22 cellular contexts compared by ENCODE assay signal in the genomic region with DNA sequence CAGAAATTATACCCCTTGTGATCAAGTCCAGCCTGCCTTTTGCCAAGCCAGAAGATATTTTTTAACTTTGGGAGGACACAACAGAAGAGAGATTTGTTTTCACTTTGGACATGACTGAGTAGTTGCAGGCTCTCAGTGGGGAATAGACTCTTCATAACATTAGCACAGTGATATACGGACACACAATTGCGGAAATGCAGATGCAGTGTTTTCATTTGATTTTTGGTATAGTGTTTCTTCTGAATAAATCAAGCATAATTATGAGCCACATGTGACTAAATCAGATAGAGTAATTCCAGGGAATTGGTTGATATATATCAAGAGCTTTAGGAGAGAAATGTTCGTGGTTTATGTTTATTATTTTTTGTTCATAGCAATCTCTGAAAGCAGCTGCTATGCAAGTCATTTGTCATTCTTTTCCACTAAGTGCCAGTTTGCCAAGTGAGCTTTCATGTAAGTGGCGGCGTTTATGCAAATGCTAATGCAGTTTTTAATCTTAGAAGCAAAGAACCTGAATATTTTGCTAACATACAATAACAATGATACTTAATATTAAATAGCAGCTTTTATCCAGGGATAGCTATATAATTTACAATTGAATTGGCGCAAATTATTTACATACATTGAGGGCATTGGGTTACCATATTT.
DNase-seq lines count a peak whose midpoint lies in the region; ATAC-seq, FAIRE-seq and TF ChIP-seq lines count a peak whose summit lies in the region.
"Had no signal": no experiment of that assay in that cellular context is flagged by ENCODE, and none has a peak within 500 bp of the region (broad histone marks: within the 10 kb centered on the region; RNA-seq: fewer than 3 reads in every experiment).

No MANE protein-coding gene starts in this region.

- no peak overlapping the region for H3K4me3 Mint-ChIP-seq in astrocyte (ENCODE audit: unreplicated experiment)
- no peak overlapping the region for H3K4me3 Mint-ChIP-seq in nephron progenitor cell
- no peak overlapping the region for H3K4me3 Mint-ChIP-seq in stimulated activated naive B cell treated with anti-CD40 and anti-IgM and Interleukin-4, amounts not matched to agents 10 μg/mL and 1 μg/mL and 100 μg/mL, for 72 hours
- H3K4me3 Mint-ChIP-seq: activated B cell treated with CpG ODN at 0.5 μM for 24 hours; effector memory CD8-positive, alpha-beta T cell had no signal

- H2AFZ ChIP-seq in astrocyte (ENCODE audit: low read depth, low read length): no peak overlapping the region

- intact Hi-C loops in A673 (cut with micrococcal nuclease; ENCODE audit: unreplicated experiment): no loop called here

- H3K4me1 ChIP-seq in A673 (ENCODE audit: insufficient read depth, low read length, poor library complexity, severe bottlenecking) (peaks cover 45% of the 10 kb centered on the region), astrocyte (ENCODE audit: insufficient read depth, low read length) (peaks cover 7% of the 10 kb centered on the region)

- H3K27me3 Mint-ChIP-seq in astrocyte (ENCODE audit: low read depth, unreplicated experiment): no peaks in the 10 kb centered on the region
- H3K27me3 Mint-ChIP-seq in nephron progenitor cell (ENCODE audit: low read depth, poor library complexity): no peaks in the 10 kb centered on the region
- no peaks in the 10 kb centered on the region for H3K27me3 Mint-ChIP-seq in stimulated activated naive B cell treated with anti-CD40 and anti-IgM and Interleukin-4, amounts not matched to agents 10 μg/mL and 1 μg/mL and 100 μg/mL, for 72 hours
- H3K27me3 Mint-ChIP-seq: activated B cell treated with CpG ODN at 0.5 μM for 24 hours; effector memory CD8-positive, alpha-beta T cell had no signal

- H3K4me3 ChIP-seq in A673 (ENCODE audit: low read depth, low read length, poor library complexity, severe bottlenecking) (peak overlapping the region; percentile 13), astrocyte (ENCODE audit: insufficient read depth, low read depth, low read length) (no peak overlapping the region)
- H3K4me3 ChIP-seq: ovary had no signal

- TF ChIP-seq CTCF in A673 (conservative IDR thresholded peaks at IDR 0.05; ENCODE audit: low read depth, low read length) (no peak), astrocyte (IDR thresholded peaks at IDR 0.05; ENCODE audit: insufficient read depth, low read depth, low read length) (no peak), nephron progenitor cell (IDR thresholded peaks at IDR 0.05) (no peak)

- no peaks in the 10 kb centered on the region for H3K36me3 Mint-ChIP-seq in astrocyte (ENCODE audit: low read depth, unreplicated experiment)
- H3K36me3 Mint-ChIP-seq in nephron progenitor cell (ENCODE audit: low read depth): peaks cover 6% of the 10 kb centered on the region
- peaks cover 6 to 8% of the 10 kb centered on the region in 2 donors for H3K36me3 Mint-ChIP-seq in stimulated activated naive B cell treated with anti-CD40 and anti-IgM and Interleukin-4, amounts not matched to agents 10 μg/mL and 1 μg/mL and 100 μg/mL, for 72 hours

- H3K4me1 Mint-ChIP-seq in astrocyte (ENCODE audit: low read depth, unreplicated experiment): peaks cover 55% of the 10 kb centered on the region
- H3K4me1 Mint-ChIP-seq in nephron progenitor cell: peaks cover 69% of the 10 kb centered on the region
- peaks cover 9 to 35% of the 10 kb centered on the region in 2 donors for H3K4me1 Mint-ChIP-seq in stimulated activated naive B cell treated with anti-CD40 and anti-IgM and Interleukin-4, amounts not matched to agents 10 μg/mL and 1 μg/mL and 100 μg/mL, for 72 hours

- no peak for ATAC-seq in stimulated activated naive B cell treated with anti-CD40 and anti-IgM and Interleukin-4, amounts not matched to agents 10 μg/mL and 1 μg/mL and 100 μg/mL, for 72 hours (replicated peaks)
- ATAC-seq in GM19351 (IDR thresholded peaks at IDR 0.05; ENCODE audit: unreplicated experiment): no peak
- ATAC-seq: effector memory CD8-positive, alpha-beta T cell; right cardiac atrium had no signal

- H4K20me1 ChIP-seq in astrocyte (ENCODE audit: insufficient read depth, low read length): no peaks in the 10 kb centered on the region

- H3K36me3 ChIP-seq in A673 (ENCODE audit: insufficient read depth, low read length, poor library complexity, severe bottlenecking): no peaks in the 10 kb centered on the region
- H3K36me3 ChIP-seq in astrocyte (ENCODE audit: insufficient read depth, low read length): no peaks in the 10 kb centered on the region
- H3K36me3 ChIP-seq: brain microvascular endothelial cell, ovary had no signal

- no peak for TF ChIP-seq POLR2A in H54 (IDR thresholded peaks at IDR 0.05; ENCODE audit: low read depth, low read length)

- no peaks in the 10 kb centered on the region for H3K9me3 ChIP-seq in A673 (ENCODE audit: low read depth, low read length, poor library complexity, severe bottlenecking)
- no peaks in the 10 kb centered on the region for H3K9me3 ChIP-seq in astrocyte (ENCODE audit: insufficient read depth, low read depth, low read length)
- H3K9me3 ChIP-seq: ovary had no signal

- POLR2A ChIA-PET in A673 (lab: Charles Lee; ENCODE audit: low non-redundant PET): interaction anchor here (0.5 kb wide), 1 partner anchor 135 kb away, joined by 3 read pairs; no protein-coding TSS in a partner anchor

- H3K27ac ChIP-seq in A673 (ENCODE audit: low read depth, low read length, poor library complexity, severe bottlenecking) (peak overlapping the region; percentile 80), astrocyte (ENCODE audit: low read depth, low read length) (no peak overlapping the region)
- H3K27ac ChIP-seq: brain microvascular endothelial cell, ovary had no signal

- no TSS peak for BruUV-seq in A673 (replicated peaks; lab: Mats Ljungman, UMichigan)

- no peak overlapping the region for H3K9ac ChIP-seq in astrocyte (ENCODE audit: low read length)

- DNase-seq in A673 (ENCODE audit: low spot score) (peak; percentile 70), H54 (ENCODE audit: insufficient read length, low spot score) (no peak), astrocyte (ENCODE audit: low read depth) (peak; percentile 4), nephron progenitor cell (no peak), anterior cingulate cortex (lab: John Stamatoyannopoulos, UW) (no peak), 8988T (no peak)
- DNase-seq in stimulated activated naive B cell treated with anti-CD40 and anti-IgM and Interleukin-4, amounts not matched to agents 10 μg/mL and 1 μg/mL and 100 μg/mL, for 72 hours: no peak
- DNase-seq: activated B cell treated with CpG ODN at 0.5 μM for 24 hours; activated CD4-positive, alpha-beta T cell treated with anti-CD3 and anti-CD28 coated beads, Interleukin-2, amount 50 U/mL, for 48 hours; activated effector memory CD4-positive, alpha-beta T cell treated with anti-CD3 and anti-CD28 coated beads, Interleukin-2, amount 50 U/mL, for 16 hours; brain microvascular endothelial cell; DMS153; effector memory CD8-positive, alpha-beta T cell; GF-D8; KBM-7; NCI-H187 treated with DMSO at 0.1 percent for 48 hours; NCI-H446 treated with DMSO at 0.1 percent for 48 hours; ovary; right cardiac atrium; T-helper 9 cell had no signal

- CTCF ChIA-PET in A673 (lab: Charles Lee): no interaction called here

- no peaks in the 10 kb centered on the region for H3K79me2 ChIP-seq in astrocyte (ENCODE audit: insufficient read depth, low read length)

- H3K9me3 Mint-ChIP-seq in astrocyte (ENCODE audit: unreplicated experiment) (no peaks in the 10 kb centered on the region), nephron progenitor cell (peaks cover 13% of the 10 kb centered on the region)
- H3K9me3 Mint-ChIP-seq in stimulated activated naive B cell treated with anti-CD40 and anti-IgM and Interleukin-4, amounts not matched to agents 10 μg/mL and 1 μg/mL and 100 μg/mL, for 72 hours: peaks cover 2 to 3% of the 10 kb centered on the region in 2 donors
- H3K9me3 Mint-ChIP-seq: activated B cell treated with CpG ODN at 0.5 μM for 24 hours had no signal

- no peaks in the 10 kb centered on the region for H3K27me3 ChIP-seq in A673 (replicated peaks; ENCODE audit: insufficient read depth, low read depth, low read length, poor library complexity)
- H3K27me3 ChIP-seq in astrocyte (ENCODE audit: insufficient read depth, low read length): no peaks in the 10 kb centered on the region
- H3K27me3 ChIP-seq: brain microvascular endothelial cell, ovary had no signal

- peak overlapping the region; percentile 37 for H3K4me2 ChIP-seq in astrocyte (ENCODE audit: low read length)

- peak; percentile 11 for FAIRE-seq in H54 (lab: Jason Lieb, UNC)
- FAIRE-seq in astrocyte (lab: Jason Lieb, UNC): peak; percentile 56
- FAIRE-seq: colon had no signal

- H3K27ac Mint-ChIP-seq in astrocyte (ENCODE audit: unreplicated experiment) (no peak overlapping the region), nephron progenitor cell (peak overlapping the region; percentile 51)
- no peak overlapping the region for H3K27ac Mint-ChIP-seq in stimulated activated naive B cell treated with anti-CD40 and anti-IgM and Interleukin-4, amounts not matched to agents 10 μg/mL and 1 μg/mL and 100 μg/mL, for 72 hours
- H3K27ac Mint-ChIP-seq: activated B cell treated with CpG ODN at 0.5 μM for 24 hours; effector memory CD8-positive, alpha-beta T cell had no signal

Comparison
In these comparisons a context has a peak if more than half of its experiments do, and no peak if none do; other contexts are left out.
1. DNase-seq: peak in A673 (single experiment) and astrocyte (single experiment); none in H54 (single experiment), nephron progenitor cell (single experiment), anterior cingulate cortex (0 of 58), stimulated activated naive B cell treated with anti-CD40 and anti-IgM and Interleukin-4, amounts not matched to agents 10 μg/mL and 1 μg/mL and 100 μg/mL, for 72 hours (single experiment) and 8988T (single experiment).